8 cellular contexts compared by ENCODE assay signal in genomic region chr16:15041260-15042011, GRCh38. TPM values are rescaled to one million over a fixed set of nuclear protein-coding genes. Genes with fewer than 3 reads are reported as not detected.
A peak's percentile ranks its signal among the peaks of the same experiment; 100 is the strongest.
DNase-seq lines count a peak whose midpoint lies in the region; ATAC-seq and TF ChIP-seq lines count a peak whose summit lies in the region.

No MANE protein-coding gene starts in this region.

- DNase-seq in LNCaP clone FGC (ENCODE audit: low read depth) (peak; percentile 63), colonic mucosa (peak; percentile 78), right lobe of liver (peak; percentile 88 to 90 (median 89)), tibial artery (peak; percentile 87 to 92), cerebellar nuclear complex (lab: John Stamatoyannopoulos, UW) (no peak), NCI-H1092 treated with DMSO at 0.1 percent for 48 hours (lab: John Stamatoyannopoulos, UW) (no peak), dedifferentiated amniotic fluid mesenchymal stem cell (ENCODE audit: extremely low spot score) (no peak), DMS79 treated with DMSO at 0.1 percent for 48 hours (lab: John Stamatoyannopoulos, UW) (no peak)

- H3K9me3 ChIP-seq in colonic mucosa (no peaks in the 10 kb centered on the region), right lobe of liver (no peaks in the 10 kb centered on the region), tibial artery (no peaks in the 10 kb centered on the region)

- no peak for TF ChIP-seq POLR2A in right lobe of liver (IDR thresholded peaks at IDR 0.05)

- 17% methylated on average over 5 of the region's 16 CpGs for WGBS in right lobe of liver (ENCODE audit: insufficient coverage, low coverage, low lambda C conversion rate, missing lambda C conversion rate)

- H3K4me3 ChIP-seq in LNCaP clone FGC (ENCODE audit: low read depth, low read length) (no peak overlapping the region), colonic mucosa (no peak overlapping the region), right lobe of liver (no peak overlapping the region), tibial artery (no peak overlapping the region)

- ATAC-seq in right lobe of liver, result peak; percentile 87 to 99 (median 97)

- peak overlapping the region in 1 of 2 donors; percentile 21 for H3K9ac ChIP-seq in colonic mucosa (ENCODE audit: low read depth in 2 of 2, low read length in 2 of 2)

- TF ChIP-seq CTCF in LNCaP clone FGC (IDR thresholded peaks at IDR 0.05; ENCODE audit: control insufficient read depth, extremely low read depth, insufficient read depth) (peak; percentile 50), colonic mucosa (IDR thresholded peaks at IDR 0.05) (no peak), right lobe of liver (IDR thresholded peaks at IDR 0.05) (peak in 3 of 4 donors; percentile 25 to 38 (median 31)), tibial artery (IDR thresholded peaks at IDR 0.05) (peak; percentile 29 to 32)

- H3K27ac ChIP-seq in colonic mucosa (no peak overlapping the region), right lobe of liver (peak overlapping the region in 2 of 3 donors; percentile 9 to 57), tibial artery (peak overlapping the region; percentile 47 to 56)

- H3K36me3 ChIP-seq in colonic mucosa (peaks cover 9% of the 10 kb centered on the region), right lobe of liver (peaks cover 0 to 44% (median 18%) of the 10 kb centered on the region in 4 donors), tibial artery (peaks cover 37 to 69% (median 64%) of the 10 kb centered on the region in 3 donors)

- H3K27me3 ChIP-seq in colonic mucosa, result no peaks in the 10 kb centered on the region
- no peaks in the 10 kb centered on the region for H3K27me3 ChIP-seq in right lobe of liver
- no peaks in the 10 kb centered on the region for H3K27me3 ChIP-seq in tibial artery

- intact Hi-C loops in colonic mucosa (cut with DNase I), result no loop called here
- intact Hi-C loops in right lobe of liver (cut with DNase I), result no loop called here
- intact Hi-C loops in tibial artery (cut with DNase I; ENCODE audit: low total_unique reads), result no loop called here

- H3K4me1 ChIP-seq in colonic mucosa (no peaks in the 10 kb centered on the region), right lobe of liver (peaks cover 0 to 15% (median 6%) of the 10 kb centered on the region in 4 donors), tibial artery (peaks cover 0 to 13% (median 6%) of the 10 kb centered on the region in 4 donors)

RNA-seq across cellular contexts. Expression of gene NTAN1, which starts 14.4 kb away (rescaled TPM):
- total RNA-seq in colonic mucosa (10 to 100 TPM; 24.2 to 28.4 TPM), right lobe of liver (10 to 100 TPM; 14.7 to 30.0 (median 16.8) TPM)

RNA-seq across cellular contexts. Expression of gene RRN3, which starts 52.6 kb away (rescaled TPM):
- total RNA-seq in colonic mucosa, result 10 to 100 TPM; 26.8 to 28.6 TPM
- 10 to 100 TPM; 13.0 to 20.4 (median 16.2) TPM for total RNA-seq in right lobe of liver

Comparison
In these comparisons a context has a peak if more than half of its experiments do, and no peak if none do; other contexts are left out.
1. DNase-seq: peak in LNCaP clone FGC (single experiment), colonic mucosa (single experiment), right lobe of liver (3 of 3) and tibial artery (2 of 2); none in cerebellar nuclear complex (0 of 2), NCI-H1092 treated with DMSO at 0.1 percent for 48 hours (single experiment), dedifferentiated amniotic fluid mesenchymal stem cell (single experiment) and DMS79 treated with DMSO at 0.1 percent for 48 hours (single experiment).